ENCODE assay signal across 18 cellular contexts in the genomic region with DNA sequence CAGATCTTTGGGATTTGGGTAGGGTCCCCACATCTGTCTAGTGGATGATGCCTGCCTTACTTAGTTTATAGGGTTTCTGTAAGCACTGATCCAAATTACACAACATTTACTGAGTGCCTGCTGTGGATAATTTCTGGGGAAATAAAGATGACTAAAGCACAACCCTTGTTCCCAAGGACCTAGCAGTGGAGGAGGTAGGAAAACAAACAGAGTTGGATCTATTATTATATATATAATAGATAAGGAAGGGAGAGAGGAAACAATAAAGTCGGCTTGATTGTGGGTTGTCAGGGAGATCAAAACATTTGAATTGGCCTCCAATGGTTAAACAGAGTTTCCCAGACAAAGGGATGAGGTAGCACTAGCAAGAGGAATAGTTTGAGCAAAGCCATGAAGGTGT. TPM values are rescaled to one million over a fixed set of nuclear protein-coding genes. Genes with fewer than 3 reads are reported as not detected.
A peak's percentile ranks its signal among the peaks of the same experiment; 100 is the strongest.
DNase-seq lines count a peak whose midpoint lies in the region; ATAC-seq and TF ChIP-seq lines count a peak whose summit lies in the region.
"Had no signal": no experiment of that assay in that cellular context is flagged by ENCODE, and none has a peak within 500 bp of the region (broad histone marks: within the 10 kb centered on the region; RNA-seq: fewer than 3 reads in every experiment).

No MANE protein-coding gene starts in this region.

- in situ Hi-C loops in brain microvascular endothelial cell (cut with HindIII; ENCODE audit: low pct_ligation_motif_present, low sequenced_read_pairs), result no loop called here

- H3K27ac ChIP-seq in brain microvascular endothelial cell, result no peak overlapping the region
- H3K27ac ChIP-seq: neutrophil had no signal

- ATAC-seq in left colon (peak; percentile 93), HG03565 (IDR thresholded peaks at IDR 0.05; ENCODE audit: unreplicated experiment) (no peak)
- no peak for ATAC-seq in stimulated activated naive CD8-positive, alpha-beta T cell treated with anti-CD3 and anti-CD28 coated beads, Interleukin-15, amount 100 ng/mL, for 72 hours

- H3K36me3 ChIP-seq in brain microvascular endothelial cell (replicated peaks), result no peaks in the 10 kb centered on the region
- H3K36me3 ChIP-seq: MG63, neutrophil, tibial nerve had no signal

- no peak overlapping the region for H3K4me3 ChIP-seq in brain microvascular endothelial cell (ENCODE audit: low read depth, low read length)
- H3K4me3 ChIP-seq: MG63, tibial nerve had no signal

- no peaks in the 10 kb centered on the region for H3K4me1 Mint-ChIP-seq in stimulated activated naive CD8-positive, alpha-beta T cell treated with anti-CD3 and anti-CD28 coated beads, Interleukin-15, amount 100 ng/mL, for 72 hours

- no peak overlapping the region for H3K4me3 Mint-ChIP-seq in stimulated activated naive CD8-positive, alpha-beta T cell treated with anti-CD3 and anti-CD28 coated beads, Interleukin-15, amount 100 ng/mL, for 72 hours

- intact Hi-C loops in left colon (cut with DNase I, micrococcal nuclease), result no loop called here

- H3K9me3 Mint-ChIP-seq in stimulated activated naive CD8-positive, alpha-beta T cell treated with anti-CD3 and anti-CD28 coated beads, Interleukin-15, amount 100 ng/mL, for 72 hours, result no peaks in the 10 kb centered on the region

- H3K27me3 Mint-ChIP-seq in stimulated activated naive CD8-positive, alpha-beta T cell treated with anti-CD3 and anti-CD28 coated beads, Interleukin-15, amount 100 ng/mL, for 72 hours, result peaks cover 19% of the 10 kb centered on the region

- DNase-seq in COLO668 (lab: John Stamatoyannopoulos, UW; ENCODE audit: unreplicated experiment) (peak; percentile 24), NCI-H2029 (lab: John Stamatoyannopoulos, UW) (peak; percentile 56), brain microvascular endothelial cell (peak; percentile 49), left colon (no peak), NCI-H2107 (lab: John Stamatoyannopoulos, UW) (no peak), RPMI8226 (no peak)
- no peak for DNase-seq in stimulated activated naive CD8-positive, alpha-beta T cell treated with anti-CD3 and anti-CD28 coated beads, Interleukin-15, amount 100 ng/mL, for 72 hours
- DNase-seq: activated CD8-positive, alpha-beta memory T cell treated with anti-CD3 and anti-CD28 coated beads for 24 hours; activated naive CD4-positive, alpha-beta T cell treated with Interleukin-2 at 50 U/mL for 16 hours; Calu3; central memory CD4-positive, alpha-beta T cell; GOT3; hypothalamus; NCI-H526 had no signal

- no peaks in the 10 kb centered on the region for H3K27me3 ChIP-seq in brain microvascular endothelial cell (replicated peaks)
- H3K27me3 ChIP-seq: MG63, tibial nerve had no signal

- no peak overlapping the region for H3K27ac Mint-ChIP-seq in stimulated activated naive CD8-positive, alpha-beta T cell treated with anti-CD3 and anti-CD28 coated beads, Interleukin-15, amount 100 ng/mL, for 72 hours

- TF ChIP-seq CTCF in brain microvascular endothelial cell (IDR thresholded peaks at IDR 0.05; ENCODE audit: low read depth, low read length, missing control alignments), result no peak

RNA-seq across cellular contexts. Expression of a gene that starts 14.0 kb away (rescaled TPM):
- total RNA-seq in left colon, result 10 to 100 TPM in 1 of 2 donors, 1 to 10 TPM in 1; 5.3 to 11.4 TPM

Comparison
In these comparisons a context has a peak if more than half of its experiments do, and no peak if none do; other contexts are left out.
1. DNase-seq: peak in COLO668 (single experiment), NCI-H2029 (single experiment) and brain microvascular endothelial cell (single experiment); none in left colon (0 of 2), stimulated activated naive CD8-positive, alpha-beta T cell treated with anti-CD3 and anti-CD28 coated beads, Interleukin-15, amount 100 ng/mL, for 72 hours (0 of 2), NCI-H2107 (single experiment) and RPMI8226 (single experiment).